ENCODE assay signal across 19 cellular contexts in the genomic region with DNA sequence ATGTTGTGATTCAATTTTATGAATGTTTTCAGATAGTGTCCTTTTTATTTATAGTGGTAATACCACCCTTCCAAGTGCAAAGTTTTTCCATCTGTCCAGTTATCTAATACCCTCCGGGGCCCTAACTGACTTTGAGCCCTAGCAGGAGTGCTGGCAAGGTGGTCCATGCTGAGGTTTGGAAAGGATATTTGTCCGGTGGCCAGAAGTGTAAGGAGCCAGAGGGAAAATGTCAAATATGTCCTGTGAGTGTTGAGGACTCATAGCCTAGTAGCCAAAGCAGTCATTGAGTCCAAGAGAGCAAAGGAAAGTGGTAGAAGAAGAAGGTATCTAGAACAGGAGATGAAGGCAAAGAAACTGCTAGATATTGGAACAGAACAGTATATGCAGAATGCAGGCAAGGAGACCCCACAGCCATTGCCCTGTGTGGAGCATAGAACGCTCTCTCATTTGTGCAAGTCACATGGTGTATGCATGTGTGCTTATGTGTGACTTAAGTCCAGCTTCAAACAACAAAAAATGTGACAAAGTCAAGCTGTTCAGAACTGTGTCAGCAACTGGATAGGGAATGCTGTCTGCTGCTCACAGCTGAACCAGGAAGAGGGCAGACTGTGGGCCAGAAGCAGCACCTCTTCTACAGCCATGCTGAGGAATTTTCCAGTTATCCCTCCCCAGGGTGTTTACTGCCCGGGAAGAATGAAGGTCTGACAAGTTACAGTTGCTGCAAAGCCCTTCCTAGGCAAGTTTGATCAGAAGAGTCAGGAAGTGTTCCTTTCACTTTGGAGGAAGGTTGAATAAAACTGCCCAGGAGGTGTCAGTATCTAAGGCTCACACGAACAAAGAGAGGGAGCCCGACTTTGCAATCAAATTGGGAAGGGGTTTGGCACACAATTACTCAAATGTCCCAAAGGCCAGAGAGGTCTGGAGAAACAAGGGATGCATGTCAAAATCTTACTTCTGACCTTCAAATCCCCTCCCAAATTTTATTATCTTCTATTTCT.
DNase-seq lines count a peak whose midpoint lies in the region; ATAC-seq and TF ChIP-seq lines count a peak whose summit lies in the region.
"Had no signal": no experiment of that assay in that cellular context is flagged by ENCODE, and none has a peak within 500 bp of the region (broad histone marks: within the 10 kb centered on the region; RNA-seq: fewer than 3 reads in every experiment).

No MANE protein-coding gene starts in this region.

- H3K27ac ChIP-seq in GM23338 (ENCODE audit: low read depth), result no peak overlapping the region
- peak overlapping the region; percentile 15 for H3K27ac ChIP-seq in hepatocyte
- no peak overlapping the region for H3K27ac ChIP-seq in neural progenitor cell
- H3K27ac ChIP-seq: BLaER1 treated with 17β-estradiol and CSF1 and Interleukin-3, amounts not matched to agents 10 nM and 100 nM; body of pancreas; Peyer's patch; VCaP had no signal

- H3K4me3 Mint-ChIP-seq in GM23338 (no peak overlapping the region), neural progenitor cell (no peak overlapping the region)
- H3K4me3 Mint-ChIP-seq: activated naive CD8-positive, alpha-beta T cell treated with anti-CD3 and anti-CD28 coated beads, Interleukin-2, amount 50 U/mL, for 24 hours; naive B cell; T-helper 17 cell had no signal

- H3F3A ChIP-seq in GM23338 (replicated peaks; ENCODE audit: low read depth), result no peaks in the 10 kb centered on the region
- H3F3A ChIP-seq in neural progenitor cell (ENCODE audit: low read depth), result peaks cover 5% of the 10 kb centered on the region

- no peaks in the 10 kb centered on the region for H3K36me3 ChIP-seq in GM23338 (ENCODE audit: insufficient read depth)
- H3K36me3 ChIP-seq in hepatocyte (replicated peaks; ENCODE audit: insufficient read depth, low read depth), result no peaks in the 10 kb centered on the region
- no peaks in the 10 kb centered on the region for H3K36me3 ChIP-seq in neural progenitor cell
- H3K36me3 ChIP-seq: BLaER1 treated with 17β-estradiol and CSF1 and Interleukin-3, amounts not matched to agents 10 nM and 100 nM; Peyer's patch had no signal

- no peaks in the 10 kb centered on the region for H3K79me2 ChIP-seq in GM23338 (replicated peaks; ENCODE audit: insufficient read depth)
- H3K79me2 ChIP-seq in hepatocyte, result no peaks in the 10 kb centered on the region
- H3K79me2 ChIP-seq in neural progenitor cell (ENCODE audit: low read depth), result no peaks in the 10 kb centered on the region

- H3K27me3 ChIP-seq in GM23338 (ENCODE audit: insufficient read depth), result no peaks in the 10 kb centered on the region
- H3K27me3 ChIP-seq in hepatocyte, result no peaks in the 10 kb centered on the region
- no peaks in the 10 kb centered on the region for H3K27me3 ChIP-seq in neural progenitor cell
- H3K27me3 ChIP-seq: BLaER1 treated with 17β-estradiol and CSF1 and Interleukin-3, amounts not matched to agents 10 nM and 100 nM; body of pancreas; Peyer's patch had no signal

- H3K9me3 ChIP-seq in hepatocyte (ENCODE audit: low read depth), result no peaks in the 10 kb centered on the region
- no peaks in the 10 kb centered on the region for H3K9me3 ChIP-seq in neural progenitor cell (ENCODE audit: low read depth)
- H3K9me3 ChIP-seq: BLaER1 treated with 17β-estradiol and CSF1 and Interleukin-3, amounts not matched to agents 10 nM and 100 nM; body of pancreas; Peyer's patch had no signal

- H3K4me3 ChIP-seq in GM23338, result no peak overlapping the region
- H3K4me3 ChIP-seq in hepatocyte, result no peak overlapping the region
- no peak overlapping the region for H3K4me3 ChIP-seq in neural progenitor cell
- H3K4me3 ChIP-seq: BLaER1 treated with 17β-estradiol and CSF1 and Interleukin-3, amounts not matched to agents 10 nM and 100 nM; body of pancreas; Peyer's patch had no signal

- H3K27me3 Mint-ChIP-seq in GM23338 (ENCODE audit: insufficient read depth, low read depth, poor library complexity) (peaks cover 4% of the 10 kb centered on the region), neural progenitor cell (ENCODE audit: insufficient read depth, low read depth) (peaks cover 3% of the 10 kb centered on the region)

- H3K4me2 ChIP-seq in GM23338, result no peak overlapping the region
- peak overlapping the region; percentile 15 for H3K4me2 ChIP-seq in hepatocyte
- H3K4me2 ChIP-seq in neural progenitor cell, result no peak overlapping the region
- H3K4me2 ChIP-seq: BLaER1 treated with 17β-estradiol and CSF1 and Interleukin-3, amounts not matched to agents 10 nM and 100 nM had no signal

- H3K27ac Mint-ChIP-seq in GM23338 (no peak overlapping the region), neural progenitor cell (no peak overlapping the region)
- H3K27ac Mint-ChIP-seq: activated naive CD8-positive, alpha-beta T cell treated with anti-CD3 and anti-CD28 coated beads, Interleukin-2, amount 50 U/mL, for 24 hours; T-helper 17 cell had no signal

- 0 out of 2 replicates have a peak, but pooled peaks cover 6% of the 10 kb centered on the region for H3K9me2 ChIP-seq in GM23338 (ENCODE audit: insufficient read depth)
- H3K9me2 ChIP-seq in hepatocyte (replicated peaks; ENCODE audit: insufficient read depth), result no peaks in the 10 kb centered on the region

- no peaks in the 10 kb centered on the region for H4K20me1 ChIP-seq in GM23338 (replicated peaks; ENCODE audit: insufficient read depth)
- no peaks in the 10 kb centered on the region for H4K20me1 ChIP-seq in hepatocyte (ENCODE audit: insufficient read depth, poor library complexity, severe bottlenecking)
- H4K20me1 ChIP-seq in neural progenitor cell (ENCODE audit: low read depth), result no peaks in the 10 kb centered on the region
- H4K20me1 ChIP-seq: BLaER1 treated with 17β-estradiol and CSF1 and Interleukin-3, amounts not matched to agents 10 nM and 100 nM had no signal

- no peaks in the 10 kb centered on the region for H3K9me3 Mint-ChIP-seq in GM23338
- no peaks in the 10 kb centered on the region for H3K9me3 Mint-ChIP-seq in neural progenitor cell
- H3K9me3 Mint-ChIP-seq: activated naive CD8-positive, alpha-beta T cell treated with anti-CD3 and anti-CD28 coated beads, Interleukin-2, amount 50 U/mL, for 24 hours; naive B cell had no signal

- peak overlapping the region; percentile 54 for H2AFZ ChIP-seq in GM23338
- no peak overlapping the region for H2AFZ ChIP-seq in hepatocyte
- peak overlapping the region; percentile 86 for H2AFZ ChIP-seq in neural progenitor cell (replicated peaks)

- 50% methylated on average over 6 of the region's 6 CpGs for WGBS in hepatocyte (ENCODE audit: low lambda C conversion rate, missing lambda C conversion rate)

- no peaks in the 10 kb centered on the region for H3K36me3 Mint-ChIP-seq in GM23338 (ENCODE audit: low read depth)
- H3K36me3 Mint-ChIP-seq in neural progenitor cell, result no peaks in the 10 kb centered on the region
- H3K36me3 Mint-ChIP-seq: naive B cell had no signal

- no peak overlapping the region for H3K9ac ChIP-seq in neural progenitor cell
- H3K9ac ChIP-seq: BLaER1 treated with 17β-estradiol and CSF1 and Interleukin-3, amounts not matched to agents 10 nM and 100 nM had no signal

- H3K4me1 ChIP-seq in GM23338 (ENCODE audit: insufficient read depth) (0 out of 2 replicates have a peak, but pooled peaks cover 4% of the 10 kb centered on the region), hepatocyte (ENCODE audit: insufficient read depth) (no peaks in the 10 kb centered on the region), neural progenitor cell (peaks cover 18% of the 10 kb centered on the region)
- H3K4me1 ChIP-seq: Peyer's patch had no signal

- H3K4me1 Mint-ChIP-seq in GM23338 (peaks cover 10% of the 10 kb centered on the region), neural progenitor cell (peaks cover 23% of the 10 kb centered on the region)
- H3K4me1 Mint-ChIP-seq: activated naive CD8-positive, alpha-beta T cell treated with anti-CD3 and anti-CD28 coated beads, Interleukin-2, amount 50 U/mL, for 24 hours had no signal

- TF ChIP-seq CTCF in GM23338 (conservative IDR thresholded peaks at IDR 0.05; ENCODE audit: low read depth in 2 of 2), result peak in 1 of 2 experiments; percentile 23; a peak in 1 of 4 replicates
- TF ChIP-seq CTCF in hepatocyte (IDR thresholded peaks at IDR 0.05; ENCODE audit: poor library complexity), result no peak
- no peak for TF ChIP-seq CTCF in neural progenitor cell (IDR thresholded peaks at IDR 0.05)

- ATAC-seq in GM23338 (peak; percentile 63), HG02840 (IDR thresholded peaks at IDR 0.05; ENCODE audit: low FRiP score, unreplicated experiment) (no peak)
- ATAC-seq: activated naive CD8-positive, alpha-beta T cell treated with anti-CD3 and anti-CD28 coated beads, Interleukin-2, amount 50 U/mL, for 24 hours; body of pancreas; T-helper 17 cell had no signal

- DNase-seq in GM23338 (ENCODE audit: low spot score) (peak; percentile 43), cerebellum (ENCODE audit: low spot score) (peak; percentile 51), hepatocyte (ENCODE audit: low spot score) (peak; percentile 11), neural progenitor cell (ENCODE audit: low spot score) (peak; percentile 25), CD1c-positive myeloid dendritic cell (ENCODE audit: extremely low spot score) (no peak), AG08395 (ENCODE audit: low spot score) (no peak), NCI-H1930 (lab: John Stamatoyannopoulos, UW) (no peak)
- DNase-seq: activated CD8-positive, alpha-beta memory T cell treated with anti-CD3 and anti-CD28 coated beads, Interleukin-2, amount 50 U/mL, for 48 hours; activated naive CD8-positive, alpha-beta T cell treated with anti-CD3 and anti-CD28 coated beads, Interleukin-2, amount 50 U/mL, for 24 hours; body of pancreas; head of caudate nucleus; naive B cell; NCI-H1417; NCI-H510A; Peyer's patch; T-helper 17 cell had no signal

Comparison
In these comparisons a context has a peak if more than half of its experiments do, and no peak if none do; other contexts are left out.
1. DNase-seq: peak in GM23338 (single experiment), cerebellum (single experiment), hepatocyte (single experiment) and neural progenitor cell (single experiment); none in CD1c-positive myeloid dendritic cell (single experiment), AG08395 (single experiment) and NCI-H1930 (0 of 2).